ENCODE assay signal across 9 cellular contexts in genomic region chr20:3766381-3766780, GRCh38. TPM values are rescaled to one million over a fixed set of nuclear protein-coding genes. Genes with fewer than 3 reads are reported as not detected.
DNase-seq lines count a peak whose midpoint lies in the region; ATAC-seq and TF ChIP-seq lines count a peak whose summit lies in the region.
"Had no signal": no experiment of that assay in that cellular context is flagged by ENCODE, and none has a peak within 500 bp of the region (broad histone marks: within the 10 kb centered on the region; RNA-seq: fewer than 3 reads in every experiment).

No MANE protein-coding gene starts in this region.

- intact Hi-C loops in A673 (cut with micrococcal nuclease; ENCODE audit: unreplicated experiment) = loop anchor here (5.0 kb wide), 1 partner anchor 49 kb away; no protein-coding TSS in a partner anchor
- intact Hi-C loops in mammary epithelial cell (cut with micrococcal nuclease) = loop anchor here (5.0 kb wide), 1 partner anchor 89 kb away; no protein-coding TSS in a partner anchor
- intact Hi-C loops in prostate gland (cut with DNase I) = loop anchor here (5.0 kb wide), 1 partner anchor 89 kb away; no protein-coding TSS in a partner anchor

- H4K20me1 ChIP-seq in mammary epithelial cell (ENCODE audit: insufficient read depth, low read length) = no peaks in the 10 kb centered on the region

- POLR2A ChIA-PET in A673 (lab: Charles Lee; ENCODE audit: low non-redundant PET) = no interaction called here

- H3K4me2 ChIP-seq in mammary epithelial cell (ENCODE audit: insufficient read depth, low read depth, low read length) = peak overlapping the region; percentile 91

- no CpG with 5 or more reads among the region's 1 CpG for WGBS in HUES64
- 100% methylated on average over 1 of the region's 1 CpG for WGBS in mammary epithelial cell (ENCODE audit: low coverage, missing lambda C conversion rate)
- WGBS in prostate gland = 76% methylated on average over 1 of the region's 1 CpG

- H3K4me1 ChIP-seq in A673 (ENCODE audit: insufficient read depth, low read length, poor library complexity, severe bottlenecking) (peaks cover 18% of the 10 kb centered on the region), HUES64 (ENCODE audit: insufficient read depth, low read length) (peaks cover 9% of the 10 kb centered on the region), mammary epithelial cell (ENCODE audit: insufficient read depth, low read length) (peaks cover 19% of the 10 kb centered on the region), muscle layer of colon (ENCODE audit: insufficient read depth, low read length) (peaks cover 56% of the 10 kb centered on the region), prostate gland (replicated peaks) (no peaks in the 10 kb centered on the region)

- TF ChIP-seq POLR2A in prostate gland (IDR thresholded peaks at IDR 0.05) = no peak

- H3K9me3 ChIP-seq in A673 (ENCODE audit: low read depth, low read length, poor library complexity, severe bottlenecking) = no peaks in the 10 kb centered on the region
- H3K9me3 ChIP-seq in HUES64 (ENCODE audit: insufficient read depth, low read depth, low read length) = no peaks in the 10 kb centered on the region
- H3K9me3 ChIP-seq in mammary epithelial cell (replicated peaks; ENCODE audit: insufficient read depth, low read length) = no peaks in the 10 kb centered on the region
- H3K9me3 ChIP-seq in muscle layer of colon (ENCODE audit: low read length) = no peaks in the 10 kb centered on the region
- no peaks in the 10 kb centered on the region for H3K9me3 ChIP-seq in prostate gland
- H3K9me3 ChIP-seq: body of pancreas had no signal

- TF ChIP-seq CTCF in A673 (conservative IDR thresholded peaks at IDR 0.05; ENCODE audit: low read depth, low read length) (no peak), mammary epithelial cell (conservative IDR thresholded peaks at IDR 0.05 in 1 of 2, IDR thresholded peaks at IDR 0.05 in 1 of 2; ENCODE audit: extremely low read depth in 1 of 2, insufficient read depth in 1 of 2, low read depth in 1 of 2, low read length in 2 of 2) (no peak), prostate gland (IDR thresholded peaks at IDR 0.05) (no peak)

- peak overlapping the region; percentile 66 for H3K9ac ChIP-seq in HUES64 (ENCODE audit: low read depth, low read length)
- peak overlapping the region; percentile 18 for H3K9ac ChIP-seq in mammary epithelial cell (ENCODE audit: insufficient read depth, low read length)
- H3K9ac ChIP-seq in muscle layer of colon (ENCODE audit: low read length) = peak overlapping the region; percentile 37

- peak overlapping the region; percentile 82 for H3K4me3 ChIP-seq in A673 (ENCODE audit: low read depth, low read length, poor library complexity, severe bottlenecking)
- peak overlapping the region; percentile 89 for H3K4me3 ChIP-seq in HUES64 (ENCODE audit: low read length)
- H3K4me3 ChIP-seq in mammary epithelial cell (replicated peaks in 1 of 3; ENCODE audit: insufficient read depth in 1 of 3, low read depth in 2 of 3, low read length in 3 of 3) = peak overlapping the region in 2 of 3 experiments; percentile 58 to 77
- peak overlapping the region; percentile 51 to 82 for H3K4me3 ChIP-seq in muscle layer of colon (ENCODE audit: low read depth in 1 of 2, low read length in 2 of 2)
- no peak overlapping the region for H3K4me3 ChIP-seq in prostate gland
- H3K4me3 ChIP-seq: body of pancreas had no signal

- H3K36me3 ChIP-seq in A673 (ENCODE audit: insufficient read depth, low read length, poor library complexity, severe bottlenecking) = no peaks in the 10 kb centered on the region
- H3K36me3 ChIP-seq in HUES64 (ENCODE audit: insufficient read depth, low read length) = 0 out of 2 replicates have a peak, but pooled peaks cover 9% of the 10 kb centered on the region
- no peaks in the 10 kb centered on the region for H3K36me3 ChIP-seq in mammary epithelial cell (ENCODE audit: insufficient read depth, low read length)
- H3K36me3 ChIP-seq in muscle layer of colon (ENCODE audit: insufficient read depth, low read length) = no peaks in the 10 kb centered on the region
- no peaks in the 10 kb centered on the region for H3K36me3 ChIP-seq in prostate gland

- peaks cover 35% of the 10 kb centered on the region for H3K79me2 ChIP-seq in mammary epithelial cell (ENCODE audit: insufficient read depth, low read length)

- DNase-seq in A673 (ENCODE audit: low spot score) (no peak), mammary epithelial cell (no peak), GDM1 (lab: John Stamatoyannopoulos, UW) (no peak), prostate gland (ENCODE audit: low spot score) (no peak)
- DNase-seq: body of pancreas had no signal

- H3K27ac ChIP-seq in A673 (ENCODE audit: low read depth, low read length, poor library complexity, severe bottlenecking) (peak overlapping the region; percentile 50), HUES64 (ENCODE audit: low read depth, low read length) (no peak overlapping the region), mammary epithelial cell (ENCODE audit: insufficient read depth, low read depth, low read length) (no peak overlapping the region), muscle layer of colon (ENCODE audit: low read depth, low read length) (peak overlapping the region; percentile 74), prostate gland (no peak overlapping the region)
- H3K27ac ChIP-seq: body of pancreas had no signal

- dilution Hi-C loops in mammary epithelial cell (cut with HindIII; ENCODE audit: low sequenced_read_pairs) = no loop called here

- no TSS peak for BruUV-seq in A673 (replicated peaks; lab: Mats Ljungman, UMichigan)
- no TSS peak for BruUV-seq in mammary epithelial cell (replicated peaks; lab: Mats Ljungman, UMichigan)

- CTCF ChIA-PET in A673 (lab: Charles Lee) = no interaction called here
- CTCF ChIA-PET in mammary epithelial cell (lab: Charles Lee; ENCODE audit: low non-redundant PET) = interaction anchor here (0.7 kb wide), 1 partner anchor 28 kb away, joined by 3 read pairs; no protein-coding TSS in a partner anchor

- no peak overlapping the region for H2AFZ ChIP-seq in mammary epithelial cell (ENCODE audit: low read depth, low read length)

- ATAC-seq in HG03045 (IDR thresholded peaks at IDR 0.05; ENCODE audit: unreplicated experiment) (no peak), HG02610 (IDR thresholded peaks at IDR 0.05; ENCODE audit: unreplicated experiment) (no peak)
- ATAC-seq: body of pancreas had no signal

- H3K27me3 ChIP-seq in A673 (replicated peaks; ENCODE audit: insufficient read depth, low read depth, low read length, poor library complexity) (no peaks in the 10 kb centered on the region), HUES64 (ENCODE audit: insufficient read depth, low read length) (no peaks in the 10 kb centered on the region), mammary epithelial cell (ENCODE audit: insufficient read depth, low read length) (no peaks in the 10 kb centered on the region), muscle layer of colon (ENCODE audit: control insufficient read depth in 1 of 2, insufficient read depth in 2 of 2, low read length in 2 of 2) (no peaks in the 10 kb centered on the region), prostate gland (replicated peaks; ENCODE audit: insufficient read depth) (no peaks in the 10 kb centered on the region)
- H3K27me3 ChIP-seq: body of pancreas had no signal

- in situ Hi-C loops in mammary epithelial cell (cut with MboI; ENCODE audit: low sequenced_read_pairs in 2 of 2) = no loop called here

RNA-seq across cellular contexts. Expression of gene ADISSP, which starts 1.2 kb away (rescaled TPM):
- 75.7 and 80.3 TPM in 2 replicates for total RNA-seq in A673 (2021)
- polyA plus RNA-seq in HUES64 (2013, experiment 1 of 2) = 78.0 TPM
- polyA plus RNA-seq in HUES64 (2013, experiment 2 of 2) = 81.8 TPM
- 10 to 100 TPM; 14.0 to 59.9 TPM for total RNA-seq in mammary epithelial cell
- polyA plus RNA-seq in mammary epithelial cell = 63.4 TPM
- 43.5 TPM for polyA minus RNA-seq in mammary epithelial cell
- 10 to 100 TPM; 11.8 to 14.6 TPM for total RNA-seq in prostate gland

RNA-seq across cellular contexts. Expression of gene SPEF1, which starts 14.9 kb away (rescaled TPM):
- total RNA-seq in A673 (2021) = 0.26 and 0.49 TPM in 2 replicates
- 0.45 TPM for polyA plus RNA-seq in HUES64 (2013, experiment 1 of 2)
- 0.38 TPM for polyA plus RNA-seq in HUES64 (2013, experiment 2 of 2)
- under 1 TPM; 0.17 to 0.26 TPM for total RNA-seq in mammary epithelial cell
- 0.08 TPM for polyA plus RNA-seq in mammary epithelial cell
- not detected for polyA minus RNA-seq in mammary epithelial cell
- total RNA-seq in prostate gland = 1 to 10 TPM in 1 of 2 donors, not detected in 1; 1.6 TPM

RNA-seq across cellular contexts. Expression of gene CENPB, which starts 20.2 kb away (rescaled TPM):
- total RNA-seq in A673 (2021) (101 and 108 TPM in 2 replicates), mammary epithelial cell (10 to 100 TPM; 56.8 to 72.2 TPM), prostate gland (10 to 100 TPM; 76.6 to 86.9 TPM)
- polyA plus RNA-seq in HUES64 (2013, experiment 1 of 2) = 43.4 TPM
- polyA plus RNA-seq in HUES64 (2013, experiment 2 of 2) = 42.6 TPM
- polyA plus RNA-seq in mammary epithelial cell = 33.5 TPM
- 47.9 TPM for polyA minus RNA-seq in mammary epithelial cell

RNA-seq across cellular contexts. Expression of gene CDC25B, which starts 29.7 kb away (rescaled TPM):
- 113 and 119 TPM in 2 replicates for total RNA-seq in A673 (2021)
- 18.9 TPM for polyA plus RNA-seq in HUES64 (2013, experiment 1 of 2)
- 22.4 TPM for polyA plus RNA-seq in HUES64 (2013, experiment 2 of 2)
- 10 to 100 TPM in 1 of 2 donors, 1 to 10 TPM in 1; 5.5 to 55.5 TPM for total RNA-seq in mammary epithelial cell
- polyA plus RNA-seq in mammary epithelial cell = 45.8 TPM
- 80.2 TPM for polyA minus RNA-seq in mammary epithelial cell
- 10 to 100 TPM in 1 of 2 donors, 1 to 10 TPM in 1; 8.7 to 25.6 TPM for total RNA-seq in prostate gland

RNA-seq across cellular contexts. Expression of gene HSPA12B, which starts 33.9 kb away (rescaled TPM):
- not detected in 2 replicates for total RNA-seq in A673 (2021)
- polyA plus RNA-seq in HUES64 (2013, experiment 1 of 2) = 1.4 TPM
- 2.9 TPM for polyA plus RNA-seq in HUES64 (2013, experiment 2 of 2)
- total RNA-seq in mammary epithelial cell = not detected
- not detected for polyA plus RNA-seq in mammary epithelial cell
- polyA minus RNA-seq in mammary epithelial cell = not detected
- total RNA-seq in prostate gland = 1 to 10 TPM; 3.9 to 9.4 TPM

Comparison
In these comparisons a context has a peak if more than half of its experiments do, and no peak if none do; other contexts are left out.
1. H3K27ac ChIP-seq: peak in A673 (single experiment) and muscle layer of colon (single experiment); none in HUES64 (single experiment), mammary epithelial cell (single experiment) and prostate gland (0 of 2).
2. H3K4me3 ChIP-seq: peak in A673 (single experiment), HUES64 (single experiment), mammary epithelial cell (2 of 3) and muscle layer of colon (2 of 2); none in prostate gland (0 of 2).
3. Peak in every context shown above with its lines, with median percentiles within 50 percentile points of each other: H3K9ac ChIP-seq.